ENCODE assay signal across 8 cellular contexts in genomic region chr3:179604336-179605078, GRCh38. TPM values are rescaled to one million over a fixed set of nuclear protein-coding genes. Genes with fewer than 3 reads are reported as not detected.
DNase-seq lines count a peak whose midpoint lies in the region; ATAC-seq lines count a peak whose summit lies in the region.

TSS of gene MRPL47 (minus strand) at chr3:179604638. CDS start at chr3:179604624, 14 bp downstream.
TSS of gene NDUFB5 (plus strand) at chr3:179604794. CDS start at chr3:179604816, 22 bp downstream.

- peaks cover 30% of the 10 kb centered on the region for H4K20me1 ChIP-seq in BLaER1

- H3K36me3 Mint-ChIP-seq in activated CD4-positive, alpha-beta T cell treated with anti-CD3 and anti-CD28 coated beads, Interleukin-2, amount 10 ng/mL, durations not matched to agents 7 days and 5 days (ENCODE audit: low read depth), result peaks cover 26% of the 10 kb centered on the region

- no peaks in the 10 kb centered on the region for H3K9me3 ChIP-seq in BLaER1

- peak within 1 kb of the TSS; percentile 96 for H3K4me3 Mint-ChIP-seq in activated CD4-positive, alpha-beta T cell treated with anti-CD3 and anti-CD28 coated beads, Interleukin-2, amount 10 ng/mL, durations not matched to agents 7 days and 5 days

- peak within 1 kb of the TSS; percentile 87 for H3K9ac ChIP-seq in BLaER1

- H3K9me3 Mint-ChIP-seq in activated CD4-positive, alpha-beta T cell treated with anti-CD3 and anti-CD28 coated beads, Interleukin-2, amount 10 ng/mL, durations not matched to agents 7 days and 5 days, result no peaks in the 10 kb centered on the region

- POLR2A ChIA-PET in activated CD4-positive, alpha-beta T cell treated with anti-CD3 and anti-CD28 coated beads, Interleukin-2, amount 10 ng/mL, durations not matched to agents 7 days and 5 days (lab: Charles Lee), result interaction anchor here (0.5 kb wide), 1 partner anchor 17 kb away, joined by 3 read pairs; no protein-coding TSS in a partner anchor

- peak within 1 kb of the TSS; percentile 90 for H3K27ac ChIP-seq in BLaER1

- CTCF ChIA-PET in activated CD4-positive, alpha-beta T cell treated with anti-CD3 and anti-CD28 coated beads, Interleukin-2, amount 10 ng/mL, durations not matched to agents 7 days and 5 days (lab: Charles Lee), result interaction anchor here (0.7 to 1.1 kb wide), 3 partner anchors 9 to 44 kb away, joined by 3 to 4 read pairs (median 3); no protein-coding TSS in a partner anchor

- peak within 1 kb of the TSS; percentile 99 for H3K27ac Mint-ChIP-seq in activated CD4-positive, alpha-beta T cell treated with anti-CD3 and anti-CD28 coated beads, Interleukin-2, amount 10 ng/mL, durations not matched to agents 7 days and 5 days

- no peaks in the 10 kb centered on the region for H3K27me3 Mint-ChIP-seq in activated CD4-positive, alpha-beta T cell treated with anti-CD3 and anti-CD28 coated beads, Interleukin-2, amount 10 ng/mL, durations not matched to agents 7 days and 5 days

- peaks cover 37% of the 10 kb centered on the region for H3K36me3 ChIP-seq in BLaER1

- peaks cover 31% of the 10 kb centered on the region for H3K4me1 ChIP-seq in BLaER1

- ATAC-seq in GM19328 (IDR thresholded peaks at IDR 0.05; ENCODE audit: unreplicated experiment) (peak; percentile 92), HG03520 (IDR thresholded peaks at IDR 0.05; ENCODE audit: unreplicated experiment) (peak; percentile 95), left colon (peak; percentile 100)

- intact Hi-C loops in left colon (cut with DNase I, micrococcal nuclease), result no loop called here

- H3K4me3 ChIP-seq in BLaER1, result peak within 1 kb of the TSS; percentile 86

- H3K4me2 ChIP-seq in BLaER1, result peak within 1 kb of the TSS; percentile 83

- no peaks in the 10 kb centered on the region for H3K27me3 ChIP-seq in BLaER1

- DNase-seq in NCI-H69 (lab: John Stamatoyannopoulos, UW), result peak; percentile 99
- peak; percentile 96 for DNase-seq in activated CD4-positive, alpha-beta T cell treated with anti-CD3 and anti-CD28 coated beads, Interleukin-2, amount 10 ng/mL, durations not matched to agents 7 days and 5 days
- peak; percentile 44 for DNase-seq in cortex of kidney (lab: John Stamatoyannopoulos, UW)
- DNase-seq in left colon, result peak; percentile 93 to 95
- DNase-seq in stimulated activated CD4-positive, alpha-beta T cell treated with anti-CD3 and anti-CD28 coated beads, Interleukin-1b, Interleukin-23, amount 100 ng/mL, for 48 hours, result peak; percentile 93

- H3K4me1 Mint-ChIP-seq in activated CD4-positive, alpha-beta T cell treated with anti-CD3 and anti-CD28 coated beads, Interleukin-2, amount 10 ng/mL, durations not matched to agents 7 days and 5 days, result peaks cover 46% of the 10 kb centered on the region

RNA-seq across cellular contexts. Expression of gene MRPL47, which starts in this region (rescaled TPM):
- 10 to 100 TPM; 32.5 to 37.2 TPM for total RNA-seq in activated CD4-positive, alpha-beta T cell treated with anti-CD3 and anti-CD28 coated beads, Interleukin-2, amount 10 ng/mL, durations not matched to agents 7 days and 5 days
- 10 to 100 TPM; 29.5 to 37.9 TPM for total RNA-seq in left colon

RNA-seq across cellular contexts. Expression of gene NDUFB5, which starts in this region (rescaled TPM):
- 10 to 100 TPM; 78.4 to 91.7 TPM for total RNA-seq in activated CD4-positive, alpha-beta T cell treated with anti-CD3 and anti-CD28 coated beads, Interleukin-2, amount 10 ng/mL, durations not matched to agents 7 days and 5 days
- 100 to 1,000 TPM; 141 to 143 TPM for total RNA-seq in left colon

Comparison
In these comparisons a context has a peak if more than half of its experiments do, and no peak if none do; other contexts are left out.
1. Peak in every context shown above with its lines: DNase-seq, ATAC-seq, H3K4me3 ChIP-seq and H3K27ac ChIP-seq.
2. DNase-seq: peak in every context shown above with its lines; median percentile 99 in NCI-H69; 96 in activated CD4-positive, alpha-beta T cell treated with anti-CD3 and anti-CD28 coated beads, Interleukin-2, amount 10 ng/mL, durations not matched to agents 7 days and 5 days; 94 in left colon; 93 in stimulated activated CD4-positive, alpha-beta T cell treated with anti-CD3 and anti-CD28 coated beads, Interleukin-1b, Interleukin-23, amount 100 ng/mL, for 48 hours; 44 in cortex of kidney.